ENCODE assay signal across 8 cellular contexts in genomic region chr3:73066243-73066642, GRCh38. TPM values are rescaled to one million over a fixed set of nuclear protein-coding genes. Genes with fewer than 3 reads are reported as not detected.
A peak's percentile ranks its signal among the peaks of the same experiment; 100 is the strongest.
DNase-seq lines count a peak whose midpoint lies in the region; ATAC-seq, FAIRE-seq and TF ChIP-seq lines count a peak whose summit lies in the region.
"Not testable (repeated sequence)": the region's sequence is repeated elsewhere in the genome, so short reads cannot be mapped to it uniquely, and the experiment has no call there.

No MANE protein-coding gene starts in this region.

- intact Hi-C loops in GM12878 (cut with micrococcal nuclease; ENCODE audit: unreplicated experiment), result not testable (repeated sequence)

- H3K9ac ChIP-seq in GM12878 (ENCODE audit: control insufficient read depth, insufficient read depth, low read length); mesenchymal stem cell (ENCODE audit: low read length); subcutaneous abdominal adipose tissue (ENCODE audit: low read length in 5 of 5): not testable (repeated sequence)

- H3K79me2 ChIP-seq in ACC112 (ENCODE audit: control insufficient read depth, insufficient read depth, low read length, unreplicated experiment), result peaks cover 17% of the 10 kb centered on the region
- not testable (repeated sequence) for H3K79me2 ChIP-seq in GM12878 (ENCODE audit: control insufficient read depth, insufficient read depth, low read length)

- not testable (repeated sequence) for TF ChIP-seq RAD21 in GM12878 (IDR thresholded peaks at IDR 0.05; ENCODE audit: insufficient read depth, low read depth, low read length)

- H4K20me1 ChIP-seq in GM12878 (ENCODE audit: control insufficient read depth, insufficient read depth), result not testable (repeated sequence)

- RAD21 ChIA-PET in GM12878 (lab: Charles Lee; ENCODE audit: unreplicated experiment), result interaction anchor here (0.8 kb wide), 1 partner anchor 9 kb away, joined by 4 read pairs; no protein-coding TSS in a partner anchor

- not testable (repeated sequence) for H3K18ac ChIP-seq in mesenchymal stem cell (ENCODE audit: low read depth in 1 of 2, low read length in 2 of 2)

- not testable (repeated sequence) for H2BK15ac ChIP-seq in mesenchymal stem cell (ENCODE audit: low read depth, poor library complexity, severe bottlenecking)

- SMC1A ChIA-PET in GM12878 (lab: Charles Lee; ENCODE audit: uncharacterized antibody, unreplicated experiment), result interaction anchor here (0.7 to 3.4 kb wide), 5 partner anchors 10 to 414 kb away, joined by 3 to 19 read pairs (median 4); no protein-coding TSS in a partner anchor

- not testable (repeated sequence) for H3K4ac ChIP-seq in mesenchymal stem cell (ENCODE audit: low read depth in 1 of 2, low read length in 2 of 2)

- POLR2A ChIA-PET in GM12878 (lab: Charles Lee), result not testable (repeated sequence)

- in situ Hi-C loops in GM12878 (cut with MboI), result not testable (repeated sequence)

- H3K4me2 ChIP-seq in GM12878 (ENCODE audit: control insufficient read depth, insufficient read depth); mesenchymal stem cell (ENCODE audit: low read length, poor library complexity, severe bottlenecking): not testable (repeated sequence)

- H3K36me3 ChIP-seq in ACC112 (ENCODE audit: insufficient read depth, low read length) (peaks cover 32% of the 10 kb centered on the region), GM12878 (ENCODE audit: control insufficient read depth in 2 of 2, insufficient read depth in 2 of 2, low read length in 1 of 2) (peaks cover 8 to 11% of the 10 kb centered on the region in 2 experiments), mesenchymal stem cell (ENCODE audit: control insufficient read depth in 1 of 2, insufficient read depth in 2 of 2, low read depth in 1 of 2, low read length in 2 of 2) (peaks cover 9 to 64% of the 10 kb centered on the region in 2 experiments), subcutaneous abdominal adipose tissue (ENCODE audit: control insufficient read depth in 5 of 5, insufficient read depth in 5 of 5, low read length in 5 of 5) (peaks cover 19 to 36% (median 26%) of the 10 kb centered on the region in 5 donors)

- not testable (repeated sequence) for H2AFZ ChIP-seq in ACC112 (ENCODE audit: low read length, unreplicated experiment); GM12878 (ENCODE audit: control insufficient read depth, low read depth, low read length); mesenchymal stem cell (ENCODE audit: low read depth, low read length)

- H2BK12ac ChIP-seq in mesenchymal stem cell (ENCODE audit: low read length in 2 of 2), result not testable (repeated sequence)

- DNase-seq in HCEC 1CT (peak; percentile 24), iris pigment epithelial cell (ENCODE audit: low read depth) (peak; percentile 71), mesenchymal stem cell (peak; percentile 47)
- not testable (repeated sequence) for DNase-seq in GM12878 (ENCODE audit: low read depth, low spot score)

- H3K79me1 ChIP-seq in mesenchymal stem cell (replicated peaks; ENCODE audit: low read length, poor library complexity, severe bottlenecking), result peaks cover 13% of the 10 kb centered on the region

- CTCF ChIA-PET in GM12878 (lab: Yijun Ruan, JAX), result interaction anchor here (0.6 to 1.8 kb wide), 5 partner anchors 9 to 401 kb away, joined by 3 to 16 read pairs (median 3); no protein-coding TSS in a partner anchor

- H3K9me3 ChIP-seq in GM12878 (replicated peaks; ENCODE audit: control insufficient read depth, insufficient read depth, low read length); mesenchymal stem cell (ENCODE audit: control insufficient read depth, low read length); subcutaneous abdominal adipose tissue (ENCODE audit: control insufficient read depth in 5 of 5, low read length in 5 of 5): not testable (repeated sequence)

- not testable (repeated sequence) for H2AK5ac ChIP-seq in mesenchymal stem cell (ENCODE audit: low read length, severe bottlenecking)

- TF ChIP-seq POLR2A in GM12878 (IDR thresholded peaks at IDR 0.05; ENCODE audit: low read depth, low read length), result not testable (repeated sequence)

- not testable (repeated sequence) for ATAC-seq in GM12878

- peak; percentile 91 for FAIRE-seq in G401.6 (lab: Jason Lieb, UNC)
- peak; percentile 92 for FAIRE-seq in GM12878 (lab: Jason Lieb, UNC)
- peak; percentile 35 for FAIRE-seq in endometrium (lab: Jason Lieb, UNC)

- H2BK5ac ChIP-seq in mesenchymal stem cell (ENCODE audit: low read depth, low read length, poor library complexity, severe bottlenecking), result not testable (repeated sequence)

- H3K27ac ChIP-seq in ACC112 (ENCODE audit: low read depth, low read length) (peak overlapping the region; percentile 57), subcutaneous abdominal adipose tissue (ENCODE audit: low read depth, low read length) (peak overlapping the region; percentile 45)
- not testable (repeated sequence) for H3K27ac ChIP-seq in GM12878 (ENCODE audit: control insufficient read depth, insufficient read depth); mesenchymal stem cell (ENCODE audit: low read length, poor library complexity, severe bottlenecking)

- TF ChIP-seq CTCF in GM12878 (IDR thresholded peaks at IDR 0.05 in 2 of 3, conservative IDR thresholded peaks at IDR 0.05 in 1 of 3; ENCODE audit: control insufficient read depth in 2 of 3, extremely low read depth in 1 of 3, insufficient read depth in 1 of 3, low read depth in 3 of 3, low read length in 3 of 3), result not testable (repeated sequence)

- H4K91ac ChIP-seq in mesenchymal stem cell (ENCODE audit: low read length), result not testable (repeated sequence)

- peaks cover 40% of the 10 kb centered on the region for H3K4me1 ChIP-seq in ACC112 (ENCODE audit: control insufficient read depth, insufficient read depth, low read length, unreplicated experiment)
- not testable (repeated sequence) for H3K4me1 ChIP-seq in GM12878 (ENCODE audit: control insufficient read depth, insufficient read depth, low read length); mesenchymal stem cell (ENCODE audit: control insufficient read depth, insufficient read depth, low read depth, low read length)
- H3K4me1 ChIP-seq in subcutaneous abdominal adipose tissue (ENCODE audit: control insufficient read depth in 5 of 5, insufficient read depth in 5 of 5, low read length in 5 of 5), result peaks cover 4 to 21% (median 8%) of the 10 kb centered on the region in 5 donors

- H3K23ac ChIP-seq in mesenchymal stem cell (ENCODE audit: low read length in 2 of 2), result not testable (repeated sequence)

- BruUV-seq in GM12878 (replicated peaks; lab: Mats Ljungman, UMichigan), result not testable (repeated sequence)

- not testable (repeated sequence) for H3K14ac ChIP-seq in mesenchymal stem cell (ENCODE audit: low read length in 2 of 2)

- not testable (repeated sequence) for H4K8ac ChIP-seq in mesenchymal stem cell (ENCODE audit: low read length)

- TF ChIP-seq EP300 in GM12878 (IDR thresholded peaks at IDR 0.05; ENCODE audit: borderline replicate concordance in 1 of 2, control insufficient read depth in 1 of 2, low read depth in 2 of 2, low read length in 2 of 2), result not testable (repeated sequence)

- not testable (repeated sequence) for H2BK120ac ChIP-seq in mesenchymal stem cell (ENCODE audit: low read depth, low read length)

- not testable (repeated sequence) for H3K4me3 ChIP-seq in ACC112 (ENCODE audit: low read depth, low read length); GM12878; mesenchymal stem cell (ENCODE audit: insufficient read depth in 1 of 2, low read depth in 1 of 2, low read length in 2 of 2); subcutaneous abdominal adipose tissue (ENCODE audit: low read depth in 1 of 5, low read length in 5 of 5)

- not testable (repeated sequence) for H3K27me3 ChIP-seq in ACC112 (ENCODE audit: insufficient read depth, low read length); GM12878 (replicated peaks in 1 of 2; ENCODE audit: control insufficient read depth in 2 of 2, insufficient read depth in 2 of 2, low read length in 1 of 2); mesenchymal stem cell (ENCODE audit: control insufficient read depth in 1 of 2, insufficient read depth in 1 of 2, low read length in 2 of 2); subcutaneous abdominal adipose tissue (ENCODE audit: control insufficient read depth in 5 of 5, insufficient read depth in 4 of 5, low read length in 5 of 5)

RNA-seq across cellular contexts. Expression of gene EBLN2, which starts 4.8 kb away (rescaled TPM):
- total RNA-seq in GM12878 (2013; cell fraction: nucleolus; rRNA removed), result 65.7 and 67.6 TPM in 2 replicates
- total RNA-seq in GM12878 (2014; rRNA removed) (4.7 and 6.8 TPM in 2 replicates), GM12878 (2014; rRNA removed; fragmentation: Illumina TruSeq; extraction: Trizol) (6.8 TPM in 2 replicates), GM12878 (2021) (3.8 and 4.0 TPM in 2 replicates)
- 1.9 TPM for polyA plus RNA-seq in GM12878 (2011; ENCODE audit: low read depth)
- polyA plus RNA-seq in GM12878 (2011; rRNA removed) (4.5 and 5.6 TPM in 2 replicates), GM12878 (2014; fragmentation: Illumina TruSeq; extraction: Trizol) (3.9 and 4.4 TPM in 2 replicates), GM12878 (2014; fragmentation: Nextera tagmentation; extraction: Ambion mirVana) (1 to 10 TPM in 1 of 2 experiments, under 1 TPM in 1; 0.84 to 2.2 TPM), GM12878 (2014; rRNA removed) (2.8 and 3.3 TPM in 2 replicates), GM12878 (2016; fragmentation: Nextera tagmentation; extraction: Ambion mirVana) (1 to 10 TPM; 1.2 to 2.7 TPM)
- 1.4 and 1.6 TPM in 2 replicates for polyA plus RNA-seq in GM12878 (2011; cell fraction: cytosol; rRNA removed)
- polyA plus RNA-seq in GM12878 (2011; cell fraction: nucleus; rRNA removed), result 8.4 and 9.9 TPM in 2 replicates
- polyA plus RNA-seq in GM12878 (2012), result 1.7 and 2.0 TPM in 2 replicates
- polyA minus RNA-seq in GM12878 (2011; rRNA and poly(A)+ RNA removed), result 15.1 and 20.2 TPM in 2 replicates
- polyA minus RNA-seq in GM12878 (2011; cell fraction: cytosol; rRNA and poly(A)+ RNA removed), result 3.2 and 4.2 TPM in 2 replicates
- polyA minus RNA-seq in GM12878 (2011; cell fraction: nucleus; rRNA and poly(A)+ RNA removed), result 15.1 and 22.0 TPM in 2 replicates
- polyA plus RNA-seq in mesenchymal stem cell (2013, experiment 1 of 2), result 1.6 TPM
- polyA plus RNA-seq in mesenchymal stem cell (2013, experiment 2 of 2), result 1.4 TPM
